Comparison of ENCODE assay signal across 11 cellular contexts in genomic region chr2:54386993-54387590, GRCh38.
DNase-seq lines count a peak whose midpoint lies in the region; ATAC-seq and TF ChIP-seq lines count a peak whose summit lies in the region.
"Had no signal": no experiment of that assay in that cellular context is flagged by ENCODE, and none has a peak within 500 bp of the region (broad histone marks: within the 10 kb centered on the region; RNA-seq: fewer than 3 reads in every experiment).

No MANE protein-coding gene starts in this region.

- DNase-seq in chondrocyte (ENCODE audit: low spot score) = no peak
- DNase-seq in left lobe of liver (ENCODE audit: low spot score) = no peak
- DNase-seq in tibial nerve (ENCODE audit: low spot score in 2 of 2) = peak; percentile 38 to 53
- no peak for DNase-seq in NCI-H510A (lab: John Stamatoyannopoulos, UW)
- no peak for DNase-seq in SW 1271 (lab: John Stamatoyannopoulos, UW)
- no peak for DNase-seq in CD8-positive, alpha-beta memory T cell
- DNase-seq: activated CD4-positive, alpha-beta T cell treated with anti-CD3 and anti-CD28 coated beads, Interleukin-2, amount 50 U/mL, for 4 hours; naive B cell; stimulated activated CD4-positive, alpha-beta T cell treated with anti-CD3 and anti-CD28 coated beads, Interleukin-2, amount 100 ng/mL, for 48 hours had no signal

- no peak for TF ChIP-seq POLR2A in tibial nerve (IDR thresholded peaks at IDR 0.05)

- peak in 1 of 2 donors; percentile 25 for TF ChIP-seq EP300 in tibial nerve (IDR thresholded peaks at IDR 0.05)

- no peaks in the 10 kb centered on the region for H3K9me3 ChIP-seq in tibial nerve
- H3K9me3 ChIP-seq in CD8-positive, alpha-beta memory T cell (ENCODE audit: low read length) = no peaks in the 10 kb centered on the region

- H3K36me3 ChIP-seq in tibial nerve = no peaks in the 10 kb centered on the region
- no peaks in the 10 kb centered on the region for H3K36me3 ChIP-seq in CD8-positive, alpha-beta memory T cell (ENCODE audit: insufficient read depth, low read length)

- CTCF ChIA-PET in CD8-positive, alpha-beta memory T cell (lab: Charles Lee) = no interaction called here

- H3K36me3 Mint-ChIP-seq in chondrocyte (ENCODE audit: low read depth) = no peaks in the 10 kb centered on the region
- H3K36me3 Mint-ChIP-seq in CD8-positive, alpha-beta memory T cell = peaks cover 0 to 4% (median 0%) of the 10 kb centered on the region in 3 donors
- H3K36me3 Mint-ChIP-seq: naive B cell had no signal

- no peaks in the 10 kb centered on the region for H3K27me3 Mint-ChIP-seq in chondrocyte (ENCODE audit: low read depth)
- H3K27me3 Mint-ChIP-seq in CD8-positive, alpha-beta memory T cell = peaks cover 3% of the 10 kb centered on the region in 2 donors

- peak overlapping the region; percentile 49 to 88 (median 66) for H3K27ac ChIP-seq in tibial nerve
- no peak overlapping the region for H3K27ac ChIP-seq in CD8-positive, alpha-beta memory T cell (ENCODE audit: low read depth, low read length)

- WGBS in tibial nerve, 2 donors = 25 to 28% methylated on average over 6 of the region's 6 CpGs

- TF ChIP-seq CTCF in chondrocyte (IDR thresholded peaks at IDR 0.05) (peak; percentile 16), tibial nerve (IDR thresholded peaks at IDR 0.05) (peak in 2 of 5 experiments; percentile 23 to 39)

- POLR2A ChIA-PET in CD8-positive, alpha-beta memory T cell (lab: Charles Lee) = no interaction called here

- H3K27me3 ChIP-seq in tibial nerve = no peaks in the 10 kb centered on the region
- no peaks in the 10 kb centered on the region for H3K27me3 ChIP-seq in CD8-positive, alpha-beta memory T cell (ENCODE audit: insufficient read depth, low read length, poor library complexity, severe bottlenecking)

- H3K4me3 ChIP-seq in tibial nerve = no peak overlapping the region
- H3K4me3 ChIP-seq in CD8-positive, alpha-beta memory T cell (ENCODE audit: low read length) = no peak overlapping the region

- peaks cover 12% of the 10 kb centered on the region for H3K4me1 Mint-ChIP-seq in chondrocyte (ENCODE audit: low read depth)
- H3K4me1 Mint-ChIP-seq in CD8-positive, alpha-beta memory T cell = no peaks in the 10 kb centered on the region
- H3K4me1 Mint-ChIP-seq: naive B cell had no signal

- ATAC-seq in GM19467 (IDR thresholded peaks at IDR 0.05; ENCODE audit: unreplicated experiment) = peak; percentile 51
- peak; percentile 54 for ATAC-seq in left lobe of liver
- ATAC-seq in GM19328 (IDR thresholded peaks at IDR 0.05; ENCODE audit: unreplicated experiment) = no peak

- H3K4me1 ChIP-seq in tibial nerve = peaks cover 0 to 72% (median 25%) of the 10 kb centered on the region in 4 donors
- H3K4me1 ChIP-seq in CD8-positive, alpha-beta memory T cell (ENCODE audit: insufficient read depth, low read length) = no peaks in the 10 kb centered on the region

- H3K9me3 Mint-ChIP-seq in chondrocyte (ENCODE audit: low read depth) = no peaks in the 10 kb centered on the region
- H3K9me3 Mint-ChIP-seq in CD8-positive, alpha-beta memory T cell = no peaks in the 10 kb centered on the region
- H3K9me3 Mint-ChIP-seq: naive B cell had no signal

- H3K27ac Mint-ChIP-seq in chondrocyte (ENCODE audit: unreplicated experiment) = no peak overlapping the region
- no peak overlapping the region for H3K27ac Mint-ChIP-seq in CD8-positive, alpha-beta memory T cell
- H3K27ac Mint-ChIP-seq: naive B cell had no signal

- H3K4me3 Mint-ChIP-seq in chondrocyte (ENCODE audit: unreplicated experiment) = no peak overlapping the region
- H3K4me3 Mint-ChIP-seq in CD8-positive, alpha-beta memory T cell = no peak overlapping the region

Comparison
In these comparisons a context has a peak if more than half of its experiments do, and no peak if none do; other contexts are left out.
1. DNase-seq: peak in tibial nerve (2 of 2); none in chondrocyte (single experiment), left lobe of liver (single experiment), NCI-H510A (single experiment), SW 1271 (0 of 2) and CD8-positive, alpha-beta memory T cell (0 of 5).